12 cellular contexts compared by ENCODE assay signal in genomic region chr10:102773320-102773719, GRCh38. TPM values are rescaled to one million over a fixed set of nuclear protein-coding genes. Genes with fewer than 3 reads are reported as not detected.
DNase-seq lines count a peak whose midpoint lies in the region; ATAC-seq and TF ChIP-seq lines count a peak whose summit lies in the region.
"Had no signal": no experiment of that assay in that cellular context is flagged by ENCODE, and none has a peak within 500 bp of the region (broad histone marks: within the 10 kb centered on the region; RNA-seq: fewer than 3 reads in every experiment).

No MANE protein-coding gene starts in this region.

- no peak for DNase-seq in heart left ventricle
- no peak for DNase-seq in left cardiac atrium
- DNase-seq in chondrocyte (ENCODE audit: low spot score) = no peak
- no peak for DNase-seq in tibial artery
- no peak for DNase-seq in pons (ENCODE audit: low spot score)
- DNase-seq in NCI-H2081 treated with DMSO at 0.1 percent for 48 hours (lab: John Stamatoyannopoulos, UW) = no peak
- DNase-seq in NCI-H345 (lab: John Stamatoyannopoulos, UW) = no peak
- DNase-seq: ACHN; effector memory CD4-positive, alpha-beta T cell; NCI-H2029 treated with DMSO at 0.1 percent for 48 hours had no signal

- peaks cover 0 to 4% (median 0%) of the 10 kb centered on the region in 9 donors for H3K36me3 ChIP-seq in heart left ventricle
- no peaks in the 10 kb centered on the region for H3K36me3 ChIP-seq in tibial artery

- intact Hi-C loops in heart left ventricle (cut with DNase I) (no loop called here), left cardiac atrium (cut with DNase I) (no loop called here), tibial artery (cut with DNase I; ENCODE audit: low total_unique reads) (no loop called here)

- H3K4me3 Mint-ChIP-seq in chondrocyte (ENCODE audit: unreplicated experiment) (no peak overlapping the region), nephron (peak overlapping the region in 2 of 3 experiments; percentile 42 to 49)

- TF ChIP-seq CTCF in heart left ventricle (IDR thresholded peaks at IDR 0.05) = no peak
- no peak for TF ChIP-seq CTCF in chondrocyte (IDR thresholded peaks at IDR 0.05)
- no peak for TF ChIP-seq CTCF in nephron (IDR thresholded peaks at IDR 0.05; ENCODE audit: unreplicated experiment in 3 of 3)
- no peak for TF ChIP-seq CTCF in tibial artery (IDR thresholded peaks at IDR 0.05)

- H3K4me3 ChIP-seq in heart left ventricle = no peak overlapping the region
- no peak overlapping the region for H3K4me3 ChIP-seq in tibial artery

- H3K27ac ChIP-seq in heart left ventricle = peak overlapping the region in 10 of 12 donors; percentile 86 to 99 (median 96)
- H3K27ac ChIP-seq in tibial artery = peak overlapping the region; percentile 83 to 95

- H3K9me3 ChIP-seq in heart left ventricle = no peaks in the 10 kb centered on the region
- H3K9me3 ChIP-seq in tibial artery = no peaks in the 10 kb centered on the region

- H3K27ac Mint-ChIP-seq in chondrocyte (ENCODE audit: unreplicated experiment) = peak overlapping the region; percentile 98
- H3K27ac Mint-ChIP-seq in nephron = peak overlapping the region; percentile 99 to 100 (median 100)

- WGBS in heart left ventricle, 4 donors = 28 to 35% (median 32%) methylated on average over 1 of the region's 1 CpG

- ATAC-seq in heart left ventricle (no peak), left cardiac atrium (no peak)
- ATAC-seq: activated CD4-positive, CD25-positive, alpha-beta regulatory T cell treated with anti-CD3 and anti-CD28 coated beads, Interleukin-2, amount 50 U/mL, for 24 hours had no signal

- H3K27me3 ChIP-seq in heart left ventricle (no peaks in the 10 kb centered on the region), tibial artery (no peaks in the 10 kb centered on the region)

- peaks cover 4% of the 10 kb centered on the region for H3K36me3 Mint-ChIP-seq in chondrocyte (ENCODE audit: low read depth)
- no peaks in the 10 kb centered on the region for H3K36me3 Mint-ChIP-seq in nephron (ENCODE audit: low read depth)

- H3K4me1 Mint-ChIP-seq in chondrocyte (ENCODE audit: low read depth) (peaks cover 78% of the 10 kb centered on the region), nephron (peaks cover 78% of the 10 kb centered on the region)

- no peak for TF ChIP-seq POLR2A in heart left ventricle (IDR thresholded peaks at IDR 0.05)

- H3K9me3 Mint-ChIP-seq in chondrocyte (ENCODE audit: low read depth) (no peaks in the 10 kb centered on the region), nephron (no peaks in the 10 kb centered on the region)

- H3K4me1 ChIP-seq in heart left ventricle (peaks cover 6 to 95% (median 65%) of the 10 kb centered on the region in 12 donors), tibial artery (peaks cover 5 to 94% (median 67%) of the 10 kb centered on the region in 4 donors)

- H3K27me3 Mint-ChIP-seq in chondrocyte (ENCODE audit: low read depth) (no peaks in the 10 kb centered on the region), nephron (ENCODE audit: low read depth) (no peaks in the 10 kb centered on the region)

RNA-seq across cellular contexts. Expression of gene WBP1L, which starts 29.6 kb away (rescaled TPM):
- total RNA-seq in heart left ventricle = 10 to 100 TPM; 18.5 to 75.1 (median 27.6) TPM
- polyA plus RNA-seq in heart left ventricle = 10 to 100 TPM; 10.7 to 28.5 TPM
- 10 to 100 TPM; 30.6 to 41.1 TPM for total RNA-seq in left cardiac atrium
- 95.3 to 97.1 TPM (median 95.8 TPM) in 3 replicates for total RNA-seq in chondrocyte

RNA-seq across cellular contexts. Expression of gene SFXN2, which starts 58.9 kb away (rescaled TPM):
- 1 to 10 TPM in 7 of 9 donors, under 1 TPM in 2; 0.50 to 7.2 (median 2.4) TPM for total RNA-seq in heart left ventricle
- polyA plus RNA-seq in heart left ventricle = 1 to 10 TPM; 1.8 to 5.9 TPM
- total RNA-seq in left cardiac atrium = 1 to 10 TPM; 3.2 to 4.0 TPM
- 4.0 to 11.1 TPM (median 4.7 TPM) in 3 replicates for total RNA-seq in chondrocyte

RNA-seq across cellular contexts. Expression of gene ARL3, which starts 59.1 kb away (rescaled TPM):
- total RNA-seq in heart left ventricle = 10 to 100 TPM in 7 of 9 donors, 1 to 10 TPM in 2; 5.8 to 17.0 (median 12.6) TPM
- polyA plus RNA-seq in heart left ventricle = 10 to 100 TPM in 1 of 2 donors, 1 to 10 TPM in 1; 9.0 to 19.3 TPM
- 10 to 100 TPM; 12.0 to 12.4 TPM for total RNA-seq in left cardiac atrium
- total RNA-seq in chondrocyte = 12.1 to 16.5 TPM (median 13.6 TPM) in 3 replicates
